8 cellular contexts compared by ENCODE assay signal in the genomic region with DNA sequence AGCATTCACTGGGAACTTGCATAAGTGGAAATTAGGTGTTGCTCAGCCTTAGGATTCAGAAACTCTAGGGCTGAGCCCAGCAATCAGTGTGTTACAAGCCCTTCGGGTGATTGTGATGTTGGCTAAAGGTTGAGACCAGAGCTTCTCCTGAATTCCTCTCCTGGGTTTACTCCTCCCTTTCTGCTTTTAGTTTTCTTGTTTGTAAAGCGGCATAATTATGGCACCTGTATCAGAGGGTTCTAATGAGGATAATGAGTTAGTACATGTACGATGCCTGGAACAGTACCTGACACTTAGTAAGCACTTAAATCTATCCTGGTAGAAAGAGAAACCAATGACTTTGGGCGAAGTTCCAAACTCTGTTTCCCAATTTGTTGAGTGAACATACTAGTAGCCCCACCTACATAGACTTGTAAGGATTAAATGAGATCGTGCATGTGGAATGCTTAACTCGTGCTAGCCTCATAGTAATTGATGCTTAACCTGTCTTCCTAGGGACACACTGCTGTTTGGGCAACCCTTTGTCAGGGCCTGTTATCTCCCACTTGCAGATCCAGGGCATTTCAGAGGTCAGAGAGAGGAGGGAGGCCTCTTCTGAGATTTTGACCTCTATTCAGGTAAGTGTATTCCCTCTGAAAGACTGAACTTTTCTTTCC. TPM values are rescaled to one million over a fixed set of nuclear protein-coding genes. Genes with fewer than 3 reads are reported as not detected.
DNase-seq lines count a peak whose midpoint lies in the region; ATAC-seq and TF ChIP-seq lines count a peak whose summit lies in the region.

No MANE protein-coding gene starts in this region.

- no peaks in the 10 kb centered on the region for H3K36me3 ChIP-seq in CD8-positive, alpha-beta memory T cell (ENCODE audit: insufficient read depth, low read length)
- H3K36me3 ChIP-seq in MM.1S (replicated peaks; ENCODE audit: insufficient read depth, low read length) (no peaks in the 10 kb centered on the region), BE2C (peaks cover 15% of the 10 kb centered on the region)

- DNase-seq in CD8-positive, alpha-beta memory T cell, result no peak
- no peak for DNase-seq in MM.1S
- DNase-seq in choroid plexus epithelial cell (ENCODE audit: low read depth), result peak; percentile 80
- no peak for DNase-seq in nephron progenitor cell
- no peak for DNase-seq in BE2C
- DNase-seq in COLO829 (ENCODE audit: low spot score), result no peak

- CTCF ChIA-PET in CD8-positive, alpha-beta memory T cell (lab: Charles Lee), result interaction anchor here (0.8 to 2.1 kb wide), 5 partner anchors 12 to 180 kb away, joined by 3 to 12 read pairs (median 5); a partner anchor contains a TSS

- H3K9ac ChIP-seq in MM.1S (ENCODE audit: low read length), result no peak overlapping the region

- no peak overlapping the region for H3K4me3 ChIP-seq in CD8-positive, alpha-beta memory T cell (ENCODE audit: low read length)
- H3K4me3 ChIP-seq in MM.1S (ENCODE audit: low read length) (no peak overlapping the region), choroid plexus epithelial cell (ENCODE audit: low read depth, low read length) (no peak overlapping the region), BE2C (ENCODE audit: low read depth, low read length) (no peak overlapping the region)

- H3K27ac ChIP-seq in CD8-positive, alpha-beta memory T cell (ENCODE audit: low read depth, low read length), result peak overlapping the region; percentile 99
- no peak overlapping the region for H3K27ac ChIP-seq in MM.1S (ENCODE audit: low read length)

- H3K27me3 Mint-ChIP-seq in CD8-positive, alpha-beta memory T cell, result peaks cover 0 to 3% of the 10 kb centered on the region in 2 donors
- peaks cover 26% of the 10 kb centered on the region for H3K27me3 Mint-ChIP-seq in nephron progenitor cell (ENCODE audit: low read depth, poor library complexity)

- H3K9me3 Mint-ChIP-seq in CD8-positive, alpha-beta memory T cell, result peaks cover 0 to 2% (median 0%) of the 10 kb centered on the region in 5 donors
- peaks cover 6% of the 10 kb centered on the region for H3K9me3 Mint-ChIP-seq in nephron progenitor cell

- POLR2A ChIA-PET in CD8-positive, alpha-beta memory T cell (lab: Charles Lee), result interaction anchor here (0.8 to 2.6 kb wide), 5 partner anchors 11 to 49 kb away, joined by 4 to 116 read pairs (median 16); no protein-coding TSS in a partner anchor

- H3K4me1 Mint-ChIP-seq in CD8-positive, alpha-beta memory T cell, result peaks cover 33 to 44% (median 39%) of the 10 kb centered on the region in 3 donors
- H3K4me1 Mint-ChIP-seq in nephron progenitor cell, result peaks cover 30% of the 10 kb centered on the region

- ATAC-seq in GM18909 (IDR thresholded peaks at IDR 0.05; ENCODE audit: poor library complexity, unreplicated experiment) (no peak), HG03354 (IDR thresholded peaks at IDR 0.05; ENCODE audit: poor library complexity, severe bottlenecking, unreplicated experiment) (no peak)

- peaks cover 28% of the 10 kb centered on the region for H3K4me1 ChIP-seq in CD8-positive, alpha-beta memory T cell (ENCODE audit: insufficient read depth, low read length)
- H3K4me1 ChIP-seq in MM.1S (ENCODE audit: low read length) (peaks cover 3% of the 10 kb centered on the region), BE2C (peaks cover 3% of the 10 kb centered on the region; the same call in 1 of the 2 replicates)

- H3K9me2 ChIP-seq in MM.1S (replicated peaks; ENCODE audit: insufficient read depth, low read length), result no peaks in the 10 kb centered on the region

- H3K36me3 Mint-ChIP-seq in CD8-positive, alpha-beta memory T cell, result peaks cover 7 to 30% (median 18%) of the 10 kb centered on the region in 3 donors
- H3K36me3 Mint-ChIP-seq in nephron progenitor cell (ENCODE audit: low read depth), result no peaks in the 10 kb centered on the region

- no peaks in the 10 kb centered on the region for H3K9me3 ChIP-seq in CD8-positive, alpha-beta memory T cell (ENCODE audit: low read length)
- no peaks in the 10 kb centered on the region for H3K9me3 ChIP-seq in MM.1S (replicated peaks; ENCODE audit: insufficient read depth, low read length)
- no peaks in the 10 kb centered on the region for H3K9me3 ChIP-seq in BE2C

- no peaks in the 10 kb centered on the region for H3K27me3 ChIP-seq in CD8-positive, alpha-beta memory T cell (ENCODE audit: insufficient read depth, low read length, poor library complexity, severe bottlenecking)
- H3K27me3 ChIP-seq in MM.1S (replicated peaks; ENCODE audit: insufficient read depth, low read length), result no peaks in the 10 kb centered on the region
- H3K27me3 ChIP-seq in BE2C, result no peaks in the 10 kb centered on the region

- no peak overlapping the region for H3K4me2 ChIP-seq in MM.1S (ENCODE audit: low read depth, low read length)

- peaks cover 29% of the 10 kb centered on the region for H3K79me2 ChIP-seq in MM.1S (ENCODE audit: low read length)

- TF ChIP-seq CTCF in MM.1S (IDR thresholded peaks at IDR 0.05; ENCODE audit: low read length) (no peak), choroid plexus epithelial cell (conservative IDR thresholded peaks at IDR 0.05; ENCODE audit: low read depth, low read length) (no peak), nephron progenitor cell (IDR thresholded peaks at IDR 0.05) (no peak), BE2C (IDR thresholded peaks at IDR 0.05; ENCODE audit: low read depth, low read length) (no peak)

- H3K27ac Mint-ChIP-seq in CD8-positive, alpha-beta memory T cell, result peak overlapping the region; percentile 88 to 95 (median 93)
- no peak overlapping the region for H3K27ac Mint-ChIP-seq in nephron progenitor cell

- H3K4me3 Mint-ChIP-seq in CD8-positive, alpha-beta memory T cell, result peak overlapping the region; percentile 77 to 100 (median 81)
- peak overlapping the region; percentile 79 for H3K4me3 Mint-ChIP-seq in nephron progenitor cell

- H4K20me1 ChIP-seq in MM.1S (ENCODE audit: insufficient read depth, low read length), result peaks cover 8% of the 10 kb centered on the region; the same call in 1 of the 2 replicates

- H2AFZ ChIP-seq in MM.1S (ENCODE audit: low read length), result peak overlapping the region; percentile 51; the same call in 1 of the 2 replicates

- H3F3A ChIP-seq in MM.1S (ENCODE audit: insufficient read depth, low read length), result peaks cover 5% of the 10 kb centered on the region; the same call in 1 of the 2 replicates

RNA-seq across cellular contexts. Expression of a gene that starts 0.9 kb away (rescaled TPM):
- 100 to 1,000 TPM; 296 to 299 TPM for total RNA-seq in CD8-positive, alpha-beta memory T cell
- 325 TPM for polyA plus RNA-seq in CD8-positive, alpha-beta memory T cell
- polyA plus RNA-seq in BE2C (2012; ENCODE audit: insufficient read depth, insufficient read length, low read depth), result 63.8 TPM
